ENCODE assay signal across 1 cellular context in genomic region chr2:172021955-172022354, GRCh38.
TF ChIP-seq lines count a peak whose summit lies in the region.

No MANE protein-coding gene starts in this region.

TF ChIP-seq in K562, 482 proteins besides CTCF, POLR2A, EP300 and RAD21 (continued from another document):
- TF ChIP-seq, protein P1, sequence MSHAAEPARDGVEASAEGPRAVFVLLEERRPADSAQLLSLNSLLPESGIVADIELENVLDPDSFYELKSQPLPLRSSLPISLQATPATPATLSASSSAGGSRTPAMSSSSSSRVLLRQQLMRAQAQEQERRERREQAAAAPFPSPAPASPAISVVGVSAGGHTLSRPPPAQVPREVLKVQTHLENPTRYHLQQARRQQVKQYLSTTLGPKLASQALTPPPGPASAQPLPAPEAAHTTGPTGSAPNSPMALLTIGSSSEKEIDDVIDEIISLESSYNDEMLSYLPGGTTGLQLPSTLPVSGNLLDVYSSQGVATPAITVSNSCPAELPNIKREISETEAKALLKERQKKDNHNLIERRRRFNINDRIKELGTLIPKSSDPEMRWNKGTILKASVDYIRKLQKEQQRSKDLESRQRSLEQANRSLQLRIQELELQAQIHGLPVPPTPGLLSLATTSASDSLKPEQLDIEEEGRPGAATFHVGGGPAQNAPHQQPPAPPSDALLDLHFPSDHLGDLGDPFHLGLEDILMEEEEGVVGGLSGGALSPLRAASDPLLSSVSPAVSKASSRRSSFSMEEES (CRISPR knock-in tag; IDR thresholded peaks at IDR 0.05): no peak
- TF ChIP-seq ILK (tag; IDR thresholded peaks at IDR 0.05; ENCODE audit: borderline replicate concordance, low read depth) (no peak), CGGBP1 (CRISPR knock-in tag; IDR thresholded peaks at IDR 0.05) (no peak), ZFX (CRISPR knock-in tag; IDR thresholded peaks at IDR 0.05) (peak; percentile 11), MEF2D (tag; conservative IDR thresholded peaks at IDR 0.05; ENCODE audit: low read depth) (no peak), HINFP (tag; conservative IDR thresholded peaks at IDR 0.05; ENCODE audit: low read depth) (no peak), L3MBTL2 (IDR thresholded peaks at IDR 0.05) (no peak), TCF3 (CRISPR knock-in tag; IDR thresholded peaks at IDR 0.05) (no peak), SMARCB1 (IDR thresholded peaks at IDR 0.05; ENCODE audit: insufficient read length, low read depth) (no peak), MAFF (IDR thresholded peaks at IDR 0.05; ENCODE audit: low read length) (no peak), HLTF (IDR thresholded peaks at IDR 0.05) (no peak), DACH1 (IDR thresholded peaks at IDR 0.05; ENCODE audit: partially characterized antibody) (no peak), ATF3 (IDR thresholded peaks at IDR 0.05) (no peak), ATF3 (CRISPR knock-in tag; conservative IDR thresholded peaks at IDR 0.05) (no peak), HCFC1 (IDR thresholded peaks at IDR 0.05; ENCODE audit: low read depth, low read length) (no peak), MYC (IDR thresholded peaks at IDR 0.05; ENCODE audit: low read depth, low read length) (no peak), MYC (CRISPR knock-in tag; IDR thresholded peaks at IDR 0.05; ENCODE audit: borderline replicate concordance, low read depth) (no peak), ZNF507 (tag; conservative IDR thresholded peaks at IDR 0.05) (no peak)
